ENCODE assay signal across 1 cellular context in the genomic region with DNA sequence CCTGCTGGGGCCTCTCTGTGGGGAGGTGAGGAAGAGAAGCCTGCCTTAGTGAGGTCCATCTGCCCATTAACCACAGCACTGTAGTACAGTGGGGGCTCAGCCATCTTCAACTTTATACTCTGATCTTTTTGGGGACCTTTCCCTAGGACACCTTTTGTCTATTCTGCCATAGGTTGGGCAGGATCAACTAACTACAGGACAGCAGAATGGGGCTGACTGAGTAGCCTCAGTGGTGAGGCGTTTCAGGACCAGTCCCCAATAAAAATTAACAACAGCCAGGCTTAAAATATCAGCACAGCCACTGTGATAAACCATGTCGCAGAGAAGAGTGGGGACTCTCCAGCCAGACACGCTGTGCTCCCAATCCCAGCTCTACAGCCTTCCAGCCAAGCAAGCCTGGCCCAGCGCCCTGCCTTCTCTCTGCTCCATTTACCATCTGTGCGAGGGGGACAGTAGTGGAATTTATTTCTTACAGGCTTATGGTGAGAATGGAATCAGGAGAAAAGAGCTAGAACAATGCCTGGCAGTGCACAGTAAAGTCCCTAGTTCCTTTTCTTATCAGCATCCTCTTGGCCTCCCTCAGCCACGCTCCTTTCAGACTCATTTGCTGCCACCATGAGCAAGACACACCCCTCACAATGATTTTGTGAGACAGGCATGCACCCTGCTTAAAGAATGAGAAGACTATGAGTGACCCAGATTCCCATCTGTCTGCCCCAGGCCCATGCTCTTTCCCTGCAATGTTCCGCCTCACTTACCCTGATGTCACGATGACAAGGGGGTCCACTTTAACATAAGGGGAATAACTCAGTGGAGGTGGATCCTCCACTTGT.
TF ChIP-seq lines count a peak whose summit lies in the region.

No MANE protein-coding gene starts in this region.

TF ChIP-seq in HepG2, 621 proteins besides CTCF, POLR2A, EP300 and RAD21 (continued from another document):
- TF ChIP-seq, protein P1, sequence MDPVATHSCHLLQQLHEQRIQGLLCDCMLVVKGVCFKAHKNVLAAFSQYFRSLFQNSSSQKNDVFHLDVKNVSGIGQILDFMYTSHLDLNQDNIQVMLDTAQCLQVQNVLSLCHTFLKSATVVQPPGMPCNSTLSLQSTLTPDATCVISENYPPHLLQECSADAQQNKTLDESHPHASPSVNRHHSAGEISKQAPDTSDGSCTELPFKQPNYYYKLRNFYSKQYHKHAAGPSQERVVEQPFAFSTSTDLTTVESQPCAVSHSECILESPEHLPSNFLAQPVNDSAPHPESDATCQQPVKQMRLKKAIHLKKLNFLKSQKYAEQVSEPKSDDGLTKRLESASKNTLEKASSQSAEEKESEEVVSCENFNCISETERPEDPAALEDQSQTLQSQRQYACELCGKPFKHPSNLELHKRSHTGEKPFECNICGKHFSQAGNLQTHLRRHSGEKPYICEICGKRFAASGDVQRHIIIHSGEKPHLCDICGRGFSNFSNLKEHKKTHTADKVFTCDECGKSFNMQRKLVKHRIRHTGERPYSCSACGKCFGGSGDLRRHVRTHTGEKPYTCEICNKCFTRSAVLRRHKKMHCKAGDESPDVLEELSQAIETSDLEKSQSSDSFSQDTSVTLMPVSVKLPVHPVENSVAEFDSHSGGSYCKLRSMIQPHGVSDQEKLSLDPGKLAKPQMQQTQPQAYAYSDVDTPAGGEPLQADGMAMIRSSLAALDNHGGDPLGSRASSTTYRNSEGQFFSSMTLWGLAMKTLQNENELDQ (CRISPR knock-in tag; IDR thresholded peaks at IDR 0.05; ENCODE audit: borderline replicate concordance) = peak; percentile 42; the same call in 1 of the 2 replicates
- TF ChIP-seq ZNF101 (CRISPR knock-in tag; IDR thresholded peaks at IDR 0.05; ENCODE audit: borderline replicate concordance, low read depth) (no peak), ETV6 (CRISPR knock-in tag; conservative IDR thresholded peaks at IDR 0.05) (no peak), FOXA3 (CRISPR knock-in tag; IDR thresholded peaks at IDR 0.05) (no peak), ZNF432 (CRISPR knock-in tag; IDR thresholded peaks at IDR 0.05; ENCODE audit: borderline replicate concordance) (no peak), ZSCAN20 (CRISPR knock-in tag; IDR thresholded peaks at IDR 0.05; ENCODE audit: borderline replicate concordance) (no peak)
- TF ChIP-seq, protein P2, sequence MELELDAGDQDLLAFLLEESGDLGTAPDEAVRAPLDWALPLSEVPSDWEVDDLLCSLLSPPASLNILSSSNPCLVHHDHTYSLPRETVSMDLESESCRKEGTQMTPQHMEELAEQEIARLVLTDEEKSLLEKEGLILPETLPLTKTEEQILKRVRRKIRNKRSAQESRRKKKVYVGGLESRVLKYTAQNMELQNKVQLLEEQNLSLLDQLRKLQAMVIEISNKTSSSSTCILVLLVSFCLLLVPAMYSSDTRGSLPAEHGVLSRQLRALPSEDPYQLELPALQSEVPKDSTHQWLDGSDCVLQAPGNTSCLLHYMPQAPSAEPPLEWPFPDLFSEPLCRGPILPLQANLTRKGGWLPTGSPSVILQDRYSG (CRISPR knock-in tag; IDR thresholded peaks at IDR 0.05) = no peak
- TF ChIP-seq, protein P3, sequence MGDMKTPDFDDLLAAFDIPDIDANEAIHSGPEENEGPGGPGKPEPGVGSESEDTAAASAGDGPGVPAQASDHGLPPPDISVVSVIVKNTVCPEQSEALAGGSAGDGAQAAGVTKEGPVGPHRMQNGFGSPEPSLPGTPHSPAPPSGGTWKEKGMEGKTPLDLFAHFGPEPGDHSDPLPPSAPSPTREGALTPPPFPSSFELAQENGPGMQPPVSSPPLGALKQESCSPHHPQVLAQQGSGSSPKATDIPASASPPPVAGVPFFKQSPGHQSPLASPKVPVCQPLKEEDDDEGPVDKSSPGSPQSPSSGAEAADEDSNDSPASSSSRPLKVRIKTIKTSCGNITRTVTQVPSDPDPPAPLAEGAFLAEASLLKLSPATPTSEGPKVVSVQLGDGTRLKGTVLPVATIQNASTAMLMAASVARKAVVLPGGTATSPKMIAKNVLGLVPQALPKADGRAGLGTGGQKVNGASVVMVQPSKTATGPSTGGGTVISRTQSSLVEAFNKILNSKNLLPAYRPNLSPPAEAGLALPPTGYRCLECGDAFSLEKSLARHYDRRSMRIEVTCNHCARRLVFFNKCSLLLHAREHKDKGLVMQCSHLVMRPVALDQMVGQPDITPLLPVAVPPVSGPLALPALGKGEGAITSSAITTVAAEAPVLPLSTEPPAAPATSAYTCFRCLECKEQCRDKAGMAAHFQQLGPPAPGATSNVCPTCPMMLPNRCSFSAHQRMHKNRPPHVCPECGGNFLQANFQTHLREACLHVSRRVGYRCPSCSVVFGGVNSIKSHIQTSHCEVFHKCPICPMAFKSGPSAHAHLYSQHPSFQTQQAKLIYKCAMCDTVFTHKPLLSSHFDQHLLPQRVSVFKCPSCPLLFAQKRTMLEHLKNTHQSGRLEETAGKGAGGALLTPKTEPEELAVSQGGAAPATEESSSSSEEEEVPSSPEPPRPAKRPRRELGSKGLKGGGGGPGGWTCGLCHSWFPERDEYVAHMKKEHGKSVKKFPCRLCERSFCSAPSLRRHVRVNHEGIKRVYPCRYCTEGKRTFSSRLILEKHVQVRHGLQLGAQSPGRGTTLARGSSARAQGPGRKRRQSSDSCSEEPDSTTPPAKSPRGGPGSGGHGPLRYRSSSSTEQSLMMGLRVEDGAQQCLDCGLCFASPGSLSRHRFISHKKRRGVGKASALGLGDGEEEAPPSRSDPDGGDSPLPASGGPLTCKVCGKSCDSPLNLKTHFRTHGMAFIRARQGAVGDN (CRISPR knock-in tag; IDR thresholded peaks at IDR 0.05) = peak; percentile 58
